Comparison of ENCODE assay signal across 1 cellular context in the genomic region with DNA sequence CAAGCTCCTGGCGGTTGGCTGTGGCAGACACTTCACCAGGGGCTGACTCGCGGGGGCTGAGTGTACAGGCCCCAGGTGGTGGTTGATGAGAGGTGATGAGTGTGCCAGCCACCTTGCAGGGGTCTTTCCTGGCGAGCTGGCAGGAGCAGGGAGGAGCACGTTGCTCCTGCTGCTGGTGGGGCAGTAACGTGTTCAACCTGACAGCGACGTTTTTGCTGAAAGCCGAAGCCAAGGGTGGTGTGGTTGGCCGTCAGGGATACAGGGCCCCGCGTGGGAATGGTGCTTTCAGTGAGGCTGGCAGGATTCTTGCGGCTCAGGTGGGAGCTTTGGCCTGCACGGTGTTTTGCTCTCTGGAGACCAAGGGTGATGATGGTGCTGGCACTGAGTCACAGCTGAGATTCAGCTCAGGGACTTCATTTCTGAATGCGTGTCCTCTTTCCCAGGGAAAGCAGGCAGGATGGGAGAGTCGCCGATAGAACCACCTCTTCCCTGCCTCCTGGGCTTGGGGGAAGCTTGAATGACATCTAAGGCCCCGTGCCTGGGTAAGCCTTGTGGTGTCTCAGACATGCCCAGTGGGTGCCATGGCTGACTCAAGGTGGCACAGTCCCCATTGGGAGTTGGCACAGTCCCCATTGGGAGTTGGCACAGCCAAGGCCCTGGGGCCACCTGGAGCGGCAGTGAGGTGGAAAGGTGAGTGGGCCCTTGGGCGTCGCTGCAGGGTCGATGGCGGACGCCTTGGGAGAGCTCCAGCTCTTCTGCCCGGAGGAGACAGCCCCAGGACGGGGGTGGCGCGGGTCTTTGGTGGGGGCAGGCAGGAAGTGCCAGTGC.
TF ChIP-seq lines count a peak whose summit lies in the region.

No MANE protein-coding gene starts in this region.

TF ChIP-seq in H1, 55 proteins besides CTCF, POLR2A, EP300 and RAD21:
- TF ChIP-seq SIRT6 (IDR thresholded peaks at IDR 0.05; ENCODE audit: low read length) (no peak), BRCA1 (IDR thresholded peaks at IDR 0.05; ENCODE audit: low read depth, low read length) (no peak), SUZ12 (IDR thresholded peaks at IDR 0.05; ENCODE audit: low read length) (no peak), RXRA (IDR thresholded peaks at IDR 0.05; ENCODE audit: insufficient read depth, low read depth, low read length) (no peak), TAF1 (IDR thresholded peaks at IDR 0.05; ENCODE audit: low read depth, low read length) (no peak), TAF7 (optimal IDR thresholded peaks at IDR 0.05; ENCODE audit: borderline replicate concordance, low read depth, low read length) (no peak), HDAC2 (IDR thresholded peaks at IDR 0.05; ENCODE audit: borderline replicate concordance in 1 of 2, low read depth in 2 of 2, low read length in 2 of 2) (no peak), PHF8 (conservative IDR thresholded peaks at IDR 0.05; ENCODE audit: low read depth, low read length) (no peak)
- TF ChIP-seq, protein P1, sequence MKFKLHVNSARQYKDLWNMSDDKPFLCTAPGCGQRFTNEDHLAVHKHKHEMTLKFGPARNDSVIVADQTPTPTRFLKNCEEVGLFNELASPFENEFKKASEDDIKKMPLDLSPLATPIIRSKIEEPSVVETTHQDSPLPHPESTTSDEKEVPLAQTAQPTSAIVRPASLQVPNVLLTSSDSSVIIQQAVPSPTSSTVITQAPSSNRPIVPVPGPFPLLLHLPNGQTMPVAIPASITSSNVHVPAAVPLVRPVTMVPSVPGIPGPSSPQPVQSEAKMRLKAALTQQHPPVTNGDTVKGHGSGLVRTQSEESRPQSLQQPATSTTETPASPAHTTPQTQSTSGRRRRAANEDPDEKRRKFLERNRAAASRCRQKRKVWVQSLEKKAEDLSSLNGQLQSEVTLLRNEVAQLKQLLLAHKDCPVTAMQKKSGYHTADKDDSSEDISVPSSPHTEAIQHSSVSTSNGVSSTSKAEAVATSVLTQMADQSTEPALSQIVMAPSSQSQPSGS (IDR thresholded peaks at IDR 0.05; ENCODE audit: low read length), result no peak
